Comparison of ENCODE assay signal across 20 cellular contexts in the genomic region with DNA sequence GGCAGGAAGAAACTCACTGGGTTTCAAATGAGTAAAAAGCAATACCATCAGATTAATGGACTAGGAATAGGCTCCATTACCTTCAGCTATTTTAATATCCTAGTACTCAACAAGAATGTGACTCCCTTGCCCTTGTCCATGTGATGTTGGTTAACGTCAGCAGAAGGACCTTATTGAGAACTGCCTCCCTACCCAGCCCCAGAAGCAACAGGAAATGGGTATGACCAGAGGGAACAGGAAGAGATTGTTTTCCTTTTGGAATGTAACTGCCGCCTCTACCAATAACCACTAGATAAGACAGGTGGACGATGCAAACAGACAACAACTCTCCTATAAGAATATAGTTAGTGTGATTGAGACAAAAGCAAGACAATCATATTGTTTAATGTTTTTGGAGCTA. TPM values are rescaled to one million over a fixed set of nuclear protein-coding genes. Genes with fewer than 3 reads are reported as not detected.
DNase-seq lines count a peak whose midpoint lies in the region; ATAC-seq, FAIRE-seq and TF ChIP-seq lines count a peak whose summit lies in the region.
"Had no signal": no experiment of that assay in that cellular context is flagged by ENCODE, and none has a peak within 500 bp of the region (broad histone marks: within the 10 kb centered on the region; RNA-seq: fewer than 3 reads in every experiment).

No MANE protein-coding gene starts in this region.

- TF ChIP-seq CTCF in MCF 10A (IDR thresholded peaks at IDR 0.05; ENCODE audit: unreplicated experiment) (no peak), breast epithelium (IDR thresholded peaks at IDR 0.05) (no peak), astrocyte of the spinal cord (IDR thresholded peaks at IDR 0.05; ENCODE audit: low read depth, low read length) (no peak), hepatocyte (IDR thresholded peaks at IDR 0.05; ENCODE audit: poor library complexity) (no peak), Caco-2 (IDR thresholded peaks at IDR 0.05; ENCODE audit: insufficient read depth in 1 of 2, low read depth in 1 of 2, low read length in 1 of 2, severe bottlenecking in 1 of 2, unreplicated experiment in 1 of 2) (no peak)

- H3K9me2 ChIP-seq in hepatocyte (replicated peaks; ENCODE audit: insufficient read depth) = no peaks in the 10 kb centered on the region

- H3K27me3 Mint-ChIP-seq in MCF 10A (ENCODE audit: insufficient read depth, unreplicated experiment) = no peaks in the 10 kb centered on the region
- no peaks in the 10 kb centered on the region for H3K27me3 Mint-ChIP-seq in activated T-cell treated with anti-CD3 and anti-CD28 coated beads, Interleukin-2, amount 50 U/mL, for 72 hours (ENCODE audit: low read depth)
- H3K27me3 Mint-ChIP-seq in Caco-2 (ENCODE audit: insufficient read depth, unreplicated experiment) = peaks cover 3% of the 10 kb centered on the region
- H3K27me3 Mint-ChIP-seq: activated T-helper 17 cell treated with anti-CD3 and anti-CD28 coated beads, Interleukin-2, amount 50 U/mL, for 72 hours; CD4-positive, alpha-beta memory T cell had no signal

- in situ Hi-C loops in astrocyte of the spinal cord (cut with HindIII; ENCODE audit: low sequenced_read_pairs) = no loop called here

- H3K4me3 ChIP-seq in breast epithelium = no peak overlapping the region
- no peak overlapping the region for H3K4me3 ChIP-seq in astrocyte of the spinal cord (ENCODE audit: low read depth, low read length)
- no peak overlapping the region for H3K4me3 ChIP-seq in hepatocyte
- H3K4me3 ChIP-seq in Caco-2 (ENCODE audit: low read depth, low read length) = no peak overlapping the region
- H3K4me3 ChIP-seq: ascending aorta had no signal

- POLR2A ChIA-PET in MCF 10A (lab: Yijun Ruan, JAX) = no interaction called here
- POLR2A ChIA-PET in Caco-2 (lab: Charles Lee) = no interaction called here

- no peak overlapping the region for H3K4me2 ChIP-seq in hepatocyte

- H3K27ac ChIP-seq in breast epithelium (no peak overlapping the region), hepatocyte (peak overlapping the region; percentile 82)
- H3K27ac ChIP-seq: ascending aorta, RWPE1 had no signal

- ATAC-seq in activated T-cell treated with anti-CD3 and anti-CD28 coated beads, Interleukin-2, amount 50 U/mL, for 72 hours (replicated peaks in 1 of 2) = no peak
- no peak for ATAC-seq in GM21737 (IDR thresholded peaks at IDR 0.05; ENCODE audit: unreplicated experiment)
- ATAC-seq: activated T-helper 17 cell treated with anti-CD3 and anti-CD28 coated beads, Interleukin-2, amount 50 U/mL, for 72 hours; naive thymus-derived CD8-positive, alpha-beta T cell had no signal

- H3K4me1 ChIP-seq in breast epithelium (no peaks in the 10 kb centered on the region), hepatocyte (ENCODE audit: insufficient read depth) (peaks cover 4% of the 10 kb centered on the region), Caco-2 (no peaks in the 10 kb centered on the region)
- H3K4me1 ChIP-seq: ascending aorta had no signal

- H3K9me3 Mint-ChIP-seq in MCF 10A (ENCODE audit: unreplicated experiment) (peaks cover 15% of the 10 kb centered on the region), Caco-2 (ENCODE audit: unreplicated experiment) (no peaks in the 10 kb centered on the region)
- H3K9me3 Mint-ChIP-seq in activated T-cell treated with anti-CD3 and anti-CD28 coated beads, Interleukin-2, amount 50 U/mL, for 72 hours = peaks cover 1 to 4% of the 10 kb centered on the region in 2 donors

- H4K20me1 ChIP-seq in hepatocyte (ENCODE audit: insufficient read depth, poor library complexity, severe bottlenecking) = no peaks in the 10 kb centered on the region

- no peak overlapping the region for H3K4me3 Mint-ChIP-seq in MCF 10A (ENCODE audit: unreplicated experiment)
- H3K4me3 Mint-ChIP-seq in activated T-cell treated with anti-CD3 and anti-CD28 coated beads, Interleukin-2, amount 50 U/mL, for 72 hours = no peak overlapping the region
- H3K4me3 Mint-ChIP-seq in Caco-2 (ENCODE audit: unreplicated experiment) = no peak overlapping the region
- H3K4me3 Mint-ChIP-seq: activated T-helper 17 cell treated with anti-CD3 and anti-CD28 coated beads, Interleukin-2, amount 50 U/mL, for 72 hours; CD4-positive, alpha-beta memory T cell; naive thymus-derived CD8-positive, alpha-beta T cell had no signal

- TF ChIP-seq POLR2A in breast epithelium (IDR thresholded peaks at IDR 0.05) = no peak

- DNase-seq in MCF 10A (ENCODE audit: unreplicated experiment) (no peak), breast epithelium (ENCODE audit: low spot score in 2 of 2) (no peak), astrocyte of the spinal cord (ENCODE audit: low read depth, low spot score) (peak; percentile 52), hepatocyte (ENCODE audit: low spot score) (no peak), urothelium cell line (ENCODE audit: low spot score) (peak; percentile 4), Caco-2 (no peak)
- DNase-seq in activated T-cell treated with anti-CD3 and anti-CD28 coated beads, Interleukin-2, amount 50 U/mL, for 72 hours = no peak
- DNase-seq: 8988T; activated CD4-positive, alpha-beta T cell treated with anti-CD3 and anti-CD28 coated beads, Interleukin-2, amount 50 U/mL, for 48 hours; CD4-positive, alpha-beta memory T cell; effector CD8-positive, alpha-beta T cell; naive thymus-derived CD8-positive, alpha-beta T cell; NCI-H187; T-helper 9 cell had no signal

- H3K27me3 ChIP-seq in breast epithelium (no peaks in the 10 kb centered on the region), hepatocyte (no peaks in the 10 kb centered on the region), Caco-2 (replicated peaks; ENCODE audit: control insufficient read depth, insufficient read depth, low read length) (no peaks in the 10 kb centered on the region)
- H3K27me3 ChIP-seq: ascending aorta had no signal

- CTCF ChIA-PET in MCF 10A (lab: Yijun Ruan, JAX) (interaction anchor here (0.7 to 0.8 kb wide), 2 partner anchors 115 to 939 kb away, joined by 3 to 4 read pairs; no protein-coding TSS in a partner anchor), Caco-2 (lab: Charles Lee) (no interaction called here)

- H2AFZ ChIP-seq in hepatocyte = no peak overlapping the region

- no peaks in the 10 kb centered on the region for H3K79me2 ChIP-seq in hepatocyte

- H3K36me3 Mint-ChIP-seq in MCF 10A (ENCODE audit: insufficient read depth, unreplicated experiment) (no peaks in the 10 kb centered on the region), Caco-2 (ENCODE audit: insufficient read depth, unreplicated experiment) (no peaks in the 10 kb centered on the region)
- no peaks in the 10 kb centered on the region for H3K36me3 Mint-ChIP-seq in activated T-cell treated with anti-CD3 and anti-CD28 coated beads, Interleukin-2, amount 50 U/mL, for 72 hours (ENCODE audit: insufficient read depth in 2 of 2)
- H3K36me3 Mint-ChIP-seq: CD4-positive, alpha-beta memory T cell; naive thymus-derived CD8-positive, alpha-beta T cell had no signal

- intact Hi-C loops in MCF 10A (cut with micrococcal nuclease) (loop anchor here (5.0 kb wide), 1 partner anchor 97 kb away; no protein-coding TSS in a partner anchor), breast epithelium (cut with DNase I; ENCODE audit: low total_unique reads) (no loop called here), Caco-2 (cut with micrococcal nuclease; ENCODE audit: unreplicated experiment) (no loop called here)

- H3K36me3 ChIP-seq in breast epithelium = no peaks in the 10 kb centered on the region
- no peaks in the 10 kb centered on the region for H3K36me3 ChIP-seq in hepatocyte (replicated peaks; ENCODE audit: insufficient read depth, low read depth)
- no peaks in the 10 kb centered on the region for H3K36me3 ChIP-seq in Caco-2 (ENCODE audit: control insufficient read depth, insufficient read depth, low read length)
- H3K36me3 ChIP-seq: ascending aorta had no signal

- 59% methylated on average over 3 of the region's 3 CpGs for WGBS in hepatocyte (ENCODE audit: low lambda C conversion rate, missing lambda C conversion rate)

- FAIRE-seq in urothelium cell line (lab: Jason Lieb, UNC) = no peak
- FAIRE-seq: GM18507, H1 had no signal

- BruUV-seq in MCF 10A (replicated peaks; lab: Mats Ljungman, UMichigan) (no TSS peak), Caco-2 (replicated peaks; lab: Mats Ljungman, UMichigan) (no TSS peak)

- H3K27ac Mint-ChIP-seq in MCF 10A (ENCODE audit: low read depth, unreplicated experiment) (peak overlapping the region; percentile 2), Caco-2 (ENCODE audit: unreplicated experiment) (no peak overlapping the region)
- no peak overlapping the region for H3K27ac Mint-ChIP-seq in activated T-cell treated with anti-CD3 and anti-CD28 coated beads, Interleukin-2, amount 50 U/mL, for 72 hours
- H3K27ac Mint-ChIP-seq: activated T-helper 17 cell treated with anti-CD3 and anti-CD28 coated beads, Interleukin-2, amount 50 U/mL, for 72 hours; CD4-positive, alpha-beta memory T cell; naive thymus-derived CD8-positive, alpha-beta T cell had no signal

- peaks cover 23% of the 10 kb centered on the region for H3K4me1 Mint-ChIP-seq in MCF 10A (ENCODE audit: insufficient read depth, unreplicated experiment)
- H3K4me1 Mint-ChIP-seq in activated T-cell treated with anti-CD3 and anti-CD28 coated beads, Interleukin-2, amount 50 U/mL, for 72 hours (ENCODE audit: low read depth) = no peaks in the 10 kb centered on the region
- H3K4me1 Mint-ChIP-seq in Caco-2 (ENCODE audit: low read depth, unreplicated experiment) = no peaks in the 10 kb centered on the region
- H3K4me1 Mint-ChIP-seq: activated T-helper 17 cell treated with anti-CD3 and anti-CD28 coated beads, Interleukin-2, amount 50 U/mL, for 72 hours; CD4-positive, alpha-beta memory T cell; naive thymus-derived CD8-positive, alpha-beta T cell had no signal

- H3K9me3 ChIP-seq in breast epithelium (no peaks in the 10 kb centered on the region), hepatocyte (ENCODE audit: low read depth) (no peaks in the 10 kb centered on the region), Caco-2 (no peaks in the 10 kb centered on the region)

RNA-seq across cellular contexts. Expression of gene MME, which starts 10.4 kb away (rescaled TPM):
- total RNA-seq in MCF 10A (2022) (26.3 and 37.0 TPM in 2 replicates), breast epithelium (100 to 1,000 TPM; 114 to 155 (median 119) TPM), hepatocyte (223 and 250 TPM in 2 replicates), Caco-2 (2022) (0.52 and 1.8 TPM in 2 replicates)
- polyA plus RNA-seq in hepatocyte = 135 TPM in 2 replicates
- not detected for total RNA-seq in activated T-cell treated with anti-CD3 and anti-CD28 coated beads, Interleukin-2, amount 50 U/mL, for 72 hours
- total RNA-seq: activated T-helper 17 cell treated with anti-CD3 and anti-CD28 coated beads, Interleukin-2, amount 50 U/mL, for 72 hours had no signal
- polyA plus RNA-seq: naive thymus-derived CD8-positive, alpha-beta T cell had no signal

Comparison
In these comparisons a context has a peak if more than half of its experiments do, and no peak if none do; other contexts are left out.
1. DNase-seq: peak in astrocyte of the spinal cord (single experiment) and urothelium cell line (single experiment); none in MCF 10A (single experiment), breast epithelium (0 of 2), hepatocyte (single experiment), activated T-cell treated with anti-CD3 and anti-CD28 coated beads, Interleukin-2, amount 50 U/mL, for 72 hours (0 of 2) and Caco-2 (0 of 2).